10 cellular contexts compared by ENCODE assay signal in the genomic region with DNA sequence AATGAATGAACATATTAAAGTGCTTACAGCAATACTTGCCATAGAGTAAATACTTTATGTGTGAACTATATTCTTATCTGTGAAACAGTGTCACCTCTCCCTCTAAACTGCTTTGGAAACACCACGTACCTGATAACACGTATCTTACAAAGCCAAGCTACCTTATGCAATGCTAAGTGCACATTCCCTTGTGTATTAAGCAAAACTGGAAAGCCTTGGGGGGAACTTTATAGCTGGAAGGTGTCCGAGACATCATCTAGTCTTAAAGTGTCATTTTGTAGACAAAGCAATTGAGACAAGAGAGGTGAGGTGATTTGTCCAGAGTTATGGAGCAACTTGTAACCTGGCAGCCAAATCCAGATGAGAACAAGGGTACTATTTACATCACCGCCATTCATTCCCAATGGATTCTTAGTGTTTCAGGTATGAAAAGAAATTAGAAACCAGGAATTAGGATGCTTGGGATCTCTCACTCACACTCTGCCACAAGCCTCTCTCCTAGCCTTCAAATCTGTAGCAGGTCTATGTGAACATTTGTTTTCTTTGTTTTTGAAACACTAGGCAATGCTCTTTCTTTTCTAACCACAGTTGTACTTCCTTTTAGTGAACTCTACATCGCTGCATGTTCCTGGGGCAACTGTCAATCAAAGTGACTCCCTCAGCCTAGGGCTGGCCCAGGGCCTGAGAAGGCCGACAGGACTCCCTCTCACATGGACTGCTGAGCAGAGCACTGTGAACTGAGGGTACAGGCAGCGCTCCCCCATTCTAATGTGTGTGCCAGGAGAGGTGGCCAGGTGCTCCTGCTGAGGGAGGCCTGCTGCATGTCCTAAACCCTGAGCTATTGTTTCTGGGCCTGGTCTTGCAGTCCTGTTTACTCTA. TPM values are rescaled to one million over a fixed set of nuclear protein-coding genes. Genes with fewer than 3 reads are reported as not detected.
DNase-seq lines count a peak whose midpoint lies in the region; ATAC-seq, FAIRE-seq and TF ChIP-seq lines count a peak whose summit lies in the region.
"Had no signal": no experiment of that assay in that cellular context is flagged by ENCODE, and none has a peak within 500 bp of the region (broad histone marks: within the 10 kb centered on the region; RNA-seq: fewer than 3 reads in every experiment).

No MANE protein-coding gene starts in this region.

- ATAC-seq in GM19397 (IDR thresholded peaks at IDR 0.05; ENCODE audit: unreplicated experiment) (peak; percentile 79), HG02943 (IDR thresholded peaks at IDR 0.05; ENCODE audit: low read depth, unreplicated experiment) (peak; percentile 88)

- H2AFZ ChIP-seq in OCI-LY1 (ENCODE audit: low read length), result no peak overlapping the region

- H3K9me3 ChIP-seq in OCI-LY1 (ENCODE audit: low read length), result no peaks in the 10 kb centered on the region
- H3K9me3 ChIP-seq in uterus, result no peaks in the 10 kb centered on the region

- H3K4me1 ChIP-seq in OCI-LY1 (ENCODE audit: insufficient read depth, low read length, severe bottlenecking), result peaks cover 24% of the 10 kb centered on the region
- H3K4me1 ChIP-seq in uterus, result no peaks in the 10 kb centered on the region

- DNase-seq in GM12891 (ENCODE audit: insufficient read length, low spot score) (peak; percentile 56), HuH-7.5 (ENCODE audit: low spot score) (no peak), uterus (no peak), NCI-H2196 (lab: John Stamatoyannopoulos, UW; ENCODE audit: unreplicated experiment) (no peak)
- no peak for DNase-seq in stimulated activated CD4-positive, alpha-beta T cell treated with anti-CD3 and anti-CD28 coated beads, Interleukin-4, amount 100 ng/mL, for 24 hours
- DNase-seq: NCI-H2107 had no signal

- H3K9ac ChIP-seq in OCI-LY1 (ENCODE audit: low read length), result no peak overlapping the region

- H3K4me3 ChIP-seq in OCI-LY1 (ENCODE audit: low read depth, low read length, poor library complexity, severe bottlenecking) (no peak overlapping the region), uterus (no peak overlapping the region)

- H3K27me3 ChIP-seq in OCI-LY1 (ENCODE audit: insufficient read depth, low read length), result 0 out of 2 replicates have a peak, but pooled peaks cover 4% of the 10 kb centered on the region
- no peaks in the 10 kb centered on the region for H3K27me3 ChIP-seq in uterus

- intact Hi-C loops in uterus (cut with DNase I; ENCODE audit: low total_unique reads), result no loop called here

- H3K27ac ChIP-seq in OCI-LY1 (ENCODE audit: low read depth, low read length, poor library complexity, severe bottlenecking) (peak overlapping the region; percentile 52), uterus (no peak overlapping the region)

- FAIRE-seq in GM12891 (lab: Jason Lieb, UNC), result peak; percentile 98
- FAIRE-seq: islet of Langerhans had no signal

- no peaks in the 10 kb centered on the region for H3K9me2 ChIP-seq in OCI-LY1 (ENCODE audit: low read depth, low read length)

- H3F3A ChIP-seq in OCI-LY1 (ENCODE audit: insufficient read depth, low read length), result no peaks in the 10 kb centered on the region

- no peaks in the 10 kb centered on the region for H4K20me1 ChIP-seq in OCI-LY1 (ENCODE audit: insufficient read depth, low read length)

- TF ChIP-seq POLR2A in GM12891 (IDR thresholded peaks at IDR 0.05; ENCODE audit: low read depth, low read length), result peak; percentile 35
- no peak for TF ChIP-seq POLR2A in uterus (IDR thresholded peaks at IDR 0.05)

- no peaks in the 10 kb centered on the region for H3K79me2 ChIP-seq in OCI-LY1 (ENCODE audit: insufficient read depth, low read length)

- TF ChIP-seq CTCF in OCI-LY1 (IDR thresholded peaks at IDR 0.05; ENCODE audit: low read length) (no peak), uterus (IDR thresholded peaks at IDR 0.05) (no peak)

- H3K36me3 ChIP-seq in OCI-LY1 (ENCODE audit: insufficient read depth, low read length) (no peaks in the 10 kb centered on the region), uterus (no peaks in the 10 kb centered on the region)

- H3K4me2 ChIP-seq in OCI-LY1 (ENCODE audit: low read length), result no peak overlapping the region

TF ChIP-seq in GM12891, 5 proteins besides CTCF, POLR2A, EP300 and RAD21:
- TF ChIP-seq POU2F2 (IDR thresholded peaks at IDR 0.05; ENCODE audit: low read depth, low read length), result no peak; the same call in 1 of the 2 replicates
- no peak for TF ChIP-seq PAX5 (IDR thresholded peaks at IDR 0.05; ENCODE audit: insufficient read depth, low read length, severe bottlenecking)
- TF ChIP-seq SPI1 (IDR thresholded peaks at IDR 0.05; ENCODE audit: low read depth, low read length), result peak; percentile 50
- TF ChIP-seq TAF1 (IDR thresholded peaks at IDR 0.05; ENCODE audit: low read depth, low read length), result no peak
- TF ChIP-seq POLR2AphosphoS5 (IDR thresholded peaks at IDR 0.05; ENCODE audit: low read depth, low read length), result no peak

RNA-seq across cellular contexts. Expression of a gene that starts 13.9 kb away (rescaled TPM):
- polyA plus RNA-seq in GM12891 (2012; ENCODE audit: low read depth, missing spikeins), result 49.8 TPM
- 10 to 100 TPM; 12.6 to 44.8 (median 32.3) TPM for total RNA-seq in uterus
